Comparison of ENCODE assay signal across 8 cellular contexts in genomic region chr17:77843255-77843877, GRCh38.
DNase-seq lines count a peak whose midpoint lies in the region; ATAC-seq, FAIRE-seq and TF ChIP-seq lines count a peak whose summit lies in the region.
"Not testable (repeated sequence)": the region's sequence is repeated elsewhere in the genome, so short reads cannot be mapped to it uniquely, and the experiment has no call there.

No MANE protein-coding gene starts in this region.

- H2AFZ ChIP-seq in IMR-90 (replicated peaks; ENCODE audit: low read length, poor library complexity); astrocyte (ENCODE audit: low read depth, low read length): not testable (repeated sequence)

- not testable (repeated sequence) for H3K36me3 Mint-ChIP-seq in astrocyte (ENCODE audit: low read depth, unreplicated experiment)

- not testable (repeated sequence) for H3K79me2 ChIP-seq in astrocyte (ENCODE audit: insufficient read depth, low read length)

- TF ChIP-seq POLR2A in IMR-90 (IDR thresholded peaks at IDR 0.05; ENCODE audit: low read depth, low read length) = not testable (repeated sequence)

- H3K27me3 ChIP-seq in IMR-90 (ENCODE audit: control insufficient read depth, insufficient read depth, low read length); astrocyte (ENCODE audit: insufficient read depth, low read length): not testable (repeated sequence)

- H3K4me1 Mint-ChIP-seq in astrocyte (ENCODE audit: low read depth, unreplicated experiment) = peaks cover 30% of the 10 kb centered on the region

- H3K23ac ChIP-seq in IMR-90 (ENCODE audit: low read depth, low read length) = not testable (repeated sequence)

- not testable (repeated sequence) for TF ChIP-seq RAD21 in IMR-90 (IDR thresholded peaks at IDR 0.05; ENCODE audit: low read length)

- peaks cover 14% of the 10 kb centered on the region for H3K27me3 Mint-ChIP-seq in astrocyte (ENCODE audit: low read depth, unreplicated experiment)

- not testable (repeated sequence) for H4K8ac ChIP-seq in IMR-90 (ENCODE audit: low read depth in 2 of 2, low read length in 2 of 2)

- no CpG with 5 or more reads among the region's 13 CpGs for WGBS in IMR-90 (ENCODE audit: extremely low coverage in 2 of 2, insufficient read length in 1 of 2), 2 experiments

- not testable (repeated sequence) for H4K20me1 ChIP-seq in IMR-90 (ENCODE audit: insufficient read depth, low read length); astrocyte (ENCODE audit: insufficient read depth, low read length)

- not testable (repeated sequence) for H3K27ac ChIP-seq in IMR-90 (ENCODE audit: insufficient read depth, low read length)
- H3K27ac ChIP-seq in astrocyte (ENCODE audit: low read depth, low read length) = peak overlapping the region; percentile 68

- BruUV-seq in IMR-90 (replicated peaks; lab: Mats Ljungman, UMichigan) = not testable (repeated sequence)

- not testable (repeated sequence) for H3K9me3 Mint-ChIP-seq in astrocyte (ENCODE audit: unreplicated experiment)

- H3K4me1 ChIP-seq in IMR-90 (ENCODE audit: control insufficient read depth, insufficient read depth, low read length) = not testable (repeated sequence)
- H3K4me1 ChIP-seq in astrocyte (ENCODE audit: insufficient read depth, low read length) = peaks cover 36% of the 10 kb centered on the region

- ATAC-seq in GM19035 (IDR thresholded peaks at IDR 0.05; ENCODE audit: unreplicated experiment) = peak; percentile 68
- not testable (repeated sequence) for ATAC-seq in IMR-90 (ENCODE audit: low read depth)

- not testable (repeated sequence) for H3K4ac ChIP-seq in IMR-90 (ENCODE audit: low read depth, low read length)

- H2BK5ac ChIP-seq in IMR-90 (ENCODE audit: low read depth, low read length, poor library complexity, severe bottlenecking) = not testable (repeated sequence)

- peak; percentile 90 for FAIRE-seq in astrocyte (lab: Jason Lieb, UNC)

- H2BK15ac ChIP-seq in IMR-90 (ENCODE audit: low read depth, low read length) = not testable (repeated sequence)

- H3K56ac ChIP-seq in IMR-90 (ENCODE audit: extremely low read depth, insufficient read depth, low read length) = not testable (repeated sequence)

- H2BK120ac ChIP-seq in IMR-90 (ENCODE audit: low read depth, low read length) = not testable (repeated sequence)

- intact Hi-C loops in IMR-90 (cut with micrococcal nuclease) = not testable (repeated sequence)

- H2BK20ac ChIP-seq in IMR-90 (ENCODE audit: low read depth, low read length) = not testable (repeated sequence)

- in situ Hi-C loops in IMR-90 (cut with MboI; ENCODE audit: low sequenced_read_pairs) = not testable (repeated sequence)

- DNase-seq in AG08395 (ENCODE audit: low spot score) (peak; percentile 62), IMR-90 (peak; percentile 45), SW480 (ENCODE audit: low spot score) (peak; percentile 67), astrocyte (ENCODE audit: low read depth) (peak; percentile 97), kidney glomerular epithelial cell (lab: John Stamatoyannopoulos, UW) (peak; percentile 1)
- DNase-seq in activated CD8-positive, alpha-beta memory T cell treated with anti-CD3 and anti-CD28 coated beads, Interleukin-2, amount 50 U/mL, for 1 hour (ENCODE audit: extremely low read depth) = peak; percentile 72
- DNase-seq in stimulated activated CD4-positive, alpha-beta T cell treated with anti-CD3 and anti-CD28 coated beads, TNF-alpha, amount 100 ng/mL, for 1 hour (ENCODE audit: low read depth in 3 of 3, low spot score in 1 of 3) = peak; percentile 25 to 47 (median 36)

- CTCF ChIA-PET in IMR-90 (lab: Yijun Ruan, JAX) = not testable (repeated sequence)

- H2AK9ac ChIP-seq in IMR-90 (replicated peaks; ENCODE audit: low read depth, low read length, poor library complexity) = not testable (repeated sequence)

- H3K18ac ChIP-seq in IMR-90 (ENCODE audit: low read depth, low read length) = not testable (repeated sequence)

- not testable (repeated sequence) for H3K4me2 ChIP-seq in IMR-90 (ENCODE audit: low read depth, low read length)
- H3K4me2 ChIP-seq in astrocyte (ENCODE audit: low read length) = peak overlapping the region; percentile 71

- not testable (repeated sequence) for TF ChIP-seq CTCF in IMR-90 (conservative IDR thresholded peaks at IDR 0.05; ENCODE audit: low read depth, low read length); astrocyte (IDR thresholded peaks at IDR 0.05; ENCODE audit: insufficient read depth, low read depth, low read length)

- not testable (repeated sequence) for H3K4me3 ChIP-seq in IMR-90 (ENCODE audit: insufficient read depth, low read depth, low read length); astrocyte (ENCODE audit: insufficient read depth, low read depth, low read length)

- not testable (repeated sequence) for H3K4me3 Mint-ChIP-seq in astrocyte (ENCODE audit: unreplicated experiment)

- not testable (repeated sequence) for H2AK5ac ChIP-seq in IMR-90 (ENCODE audit: low read depth, low read length)

- H3K79me1 ChIP-seq in IMR-90 (ENCODE audit: low read depth in 1 of 2, low read length in 2 of 2) = not testable (repeated sequence)

- H3K36me3 ChIP-seq in IMR-90 (ENCODE audit: control insufficient read depth, insufficient read depth, low read length); astrocyte (ENCODE audit: insufficient read depth, low read length): not testable (repeated sequence)

- not testable (repeated sequence) for H3K14ac ChIP-seq in IMR-90 (replicated peaks; ENCODE audit: low read depth, low read length)

- H3K9me1 ChIP-seq in IMR-90 (ENCODE audit: insufficient read depth, low read length) = not testable (repeated sequence)

- POLR2A ChIA-PET in IMR-90 (lab: Charles Lee; ENCODE audit: unreplicated experiment) = not testable (repeated sequence)

- not testable (repeated sequence) for H3K9ac ChIP-seq in IMR-90 (ENCODE audit: low read depth, low read length)
- peak overlapping the region; percentile 68 for H3K9ac ChIP-seq in astrocyte (ENCODE audit: low read length)

- not testable (repeated sequence) for H4K5ac ChIP-seq in IMR-90 (ENCODE audit: low read depth, low read length)

- not testable (repeated sequence) for H3K9me3 ChIP-seq in IMR-90 (ENCODE audit: control insufficient read depth, insufficient read depth, low read length); astrocyte (ENCODE audit: insufficient read depth, low read depth, low read length)

- peak overlapping the region; percentile 68 for H3K27ac Mint-ChIP-seq in astrocyte (ENCODE audit: unreplicated experiment)

- H4K91ac ChIP-seq in IMR-90 (ENCODE audit: insufficient read depth, low read depth, low read length) = not testable (repeated sequence)

- dilution Hi-C loops in IMR-90 (cut with HindIII; ENCODE audit: low sequenced_read_pairs, unreplicated experiment) = not testable (repeated sequence)

Comparison
In these comparisons a context has a peak if more than half of its experiments do, and no peak if none do; other contexts are left out.
1. DNase-seq: peak in every context shown above with its lines; median percentile 97 in astrocyte; 72 in activated CD8-positive, alpha-beta memory T cell treated with anti-CD3 and anti-CD28 coated beads, Interleukin-2, amount 50 U/mL, for 1 hour; 67 in SW480; 62 in AG08395; 45 in IMR-90; 36 in stimulated activated CD4-positive, alpha-beta T cell treated with anti-CD3 and anti-CD28 coated beads, TNF-alpha, amount 100 ng/mL, for 1 hour; 1 in kidney glomerular epithelial cell.